ENCODE assay signal across 7 cellular contexts in genomic region chr6:46653439-46653942, GRCh38. TPM values are rescaled to one million over a fixed set of nuclear protein-coding genes. Genes with fewer than 3 reads are reported as not detected.
DNase-seq lines count a peak whose midpoint lies in the region; ATAC-seq and TF ChIP-seq lines count a peak whose summit lies in the region.

No MANE protein-coding gene starts in this region.

- no peak overlapping the region for H4K5ac ChIP-seq in H9 (ENCODE audit: insufficient read length, low read depth, low read length)

- H2BK5ac ChIP-seq in H9 (ENCODE audit: insufficient read length, low read length): no peak overlapping the region

- WGBS in H9 (ENCODE audit: extremely low coverage, insufficient read length, low lambda C conversion rate): no CpG with 5 or more reads among the region's 9 CpGs
- 16% methylated on average over 9 of the region's 9 CpGs for WGBS in hepatocyte (ENCODE audit: low lambda C conversion rate, missing lambda C conversion rate)
- 27% methylated on average over 9 of the region's 9 CpGs for WGBS in smooth muscle cell (ENCODE audit: low lambda C conversion rate)

- no peaks in the 10 kb centered on the region for H3K4me1 ChIP-seq in H9 (ENCODE audit: insufficient read depth, low read length)
- H3K4me1 ChIP-seq in hepatocyte (ENCODE audit: insufficient read depth): no peaks in the 10 kb centered on the region
- no peaks in the 10 kb centered on the region for H3K4me1 ChIP-seq in smooth muscle cell (ENCODE audit: low read depth)

- H3K56ac ChIP-seq in H9 (ENCODE audit: insufficient read length, low read depth, low read length): no peak overlapping the region

- no peaks in the 10 kb centered on the region for H3K79me1 ChIP-seq in H9 (ENCODE audit: insufficient read depth, low read depth, low read length, poor library complexity, severe bottlenecking)

- no peak for DNase-seq in H9
- DNase-seq in hepatocyte (ENCODE audit: low spot score): no peak
- DNase-seq in smooth muscle cell (lab: John Stamatoyannopoulos, UW; ENCODE audit: unreplicated experiment): no peak
- no peak for DNase-seq in SHP77 (lab: John Stamatoyannopoulos, UW)
- no peak for DNase-seq in NOMO-1 (lab: John Stamatoyannopoulos, UW; ENCODE audit: unreplicated experiment in 2 of 2)

- H3K4me3 ChIP-seq in hepatocyte (peak overlapping the region; percentile 45), smooth muscle cell (peak overlapping the region; percentile 79)

- H3K18ac ChIP-seq in H9 (ENCODE audit: insufficient read length, low read depth, low read length): no peak overlapping the region

- H3K23me2 ChIP-seq in H9 (ENCODE audit: insufficient read length, low read depth, low read length, poor library complexity, severe bottlenecking): no peaks in the 10 kb centered on the region

- H3K36me3 Mint-ChIP-seq in H9 (ENCODE audit: insufficient read depth in 1 of 3, low read depth in 3 of 3): no peaks in the 10 kb centered on the region; a peak in 1 of 7 replicates

- H3K27me3 ChIP-seq in H9 (ENCODE audit: insufficient read depth, low read length) (no peaks in the 10 kb centered on the region; the same call in 1 of the 2 replicates), hepatocyte (peaks cover 2% of the 10 kb centered on the region), smooth muscle cell (ENCODE audit: low read depth) (peaks cover 19% of the 10 kb centered on the region)

- no peak overlapping the region for H2AK5ac ChIP-seq in H9 (ENCODE audit: insufficient read length, low read length)

- no peak overlapping the region; the same call in 1 of the 2 replicates for H3K14ac ChIP-seq in H9 (ENCODE audit: insufficient read depth, low read length)

- H3K79me2 ChIP-seq in H9 (ENCODE audit: insufficient read depth, low read length) (no peaks in the 10 kb centered on the region), hepatocyte (no peaks in the 10 kb centered on the region), smooth muscle cell (ENCODE audit: low read depth) (no peaks in the 10 kb centered on the region)

- H3K9me3 Mint-ChIP-seq in H9: no peaks in the 10 kb centered on the region

- H3K36me3 ChIP-seq in hepatocyte (replicated peaks; ENCODE audit: insufficient read depth, low read depth): no peaks in the 10 kb centered on the region
- H3K36me3 ChIP-seq in smooth muscle cell (ENCODE audit: low read depth): no peaks in the 10 kb centered on the region

- no peaks in the 10 kb centered on the region for H3F3A ChIP-seq in smooth muscle cell (ENCODE audit: low read depth)

- H3K4me2 ChIP-seq in H9 (ENCODE audit: insufficient read depth, insufficient read length, low read length) (peak overlapping the region; percentile 53), hepatocyte (peak overlapping the region; percentile 93), smooth muscle cell (peak overlapping the region; percentile 83)

- no peak overlapping the region for H2BK120ac ChIP-seq in H9 (ENCODE audit: low read depth, low read length, poor library complexity, severe bottlenecking)

- TF ChIP-seq CTCF in H9 (conservative IDR thresholded peaks at IDR 0.05) (no peak), VCaP (conservative IDR thresholded peaks at IDR 0.05) (no peak), hepatocyte (IDR thresholded peaks at IDR 0.05; ENCODE audit: poor library complexity) (no peak), smooth muscle cell (IDR thresholded peaks at IDR 0.05; ENCODE audit: borderline replicate concordance, insufficient read depth, poor library complexity, severe bottlenecking) (no peak)

- H2AFZ ChIP-seq in H9 (ENCODE audit: low read length) (no peak overlapping the region), hepatocyte (peak overlapping the region; percentile 87), smooth muscle cell (ENCODE audit: low read depth) (peak overlapping the region; percentile 81)

- H2BK20ac ChIP-seq in H9 (ENCODE audit: low read depth, low read length, poor library complexity, severe bottlenecking): no peak overlapping the region

- H4K20me1 ChIP-seq in H9 (ENCODE audit: control insufficient read depth, insufficient read depth, insufficient read length) (no peaks in the 10 kb centered on the region), hepatocyte (ENCODE audit: insufficient read depth, poor library complexity, severe bottlenecking) (no peaks in the 10 kb centered on the region), smooth muscle cell (ENCODE audit: low read depth) (no peaks in the 10 kb centered on the region)

- no peak for ATAC-seq in GM21423 (IDR thresholded peaks at IDR 0.05; ENCODE audit: unreplicated experiment)

- H3T11ph ChIP-seq in H9 (ENCODE audit: low read length): no peak overlapping the region

- no peak overlapping the region for H2BK15ac ChIP-seq in H9 (ENCODE audit: low read depth, low read length)

- no peak overlapping the region for H3K4ac ChIP-seq in H9 (ENCODE audit: low read depth, low read length)

- no peak overlapping the region for H3K27ac Mint-ChIP-seq in H9

- H3K4me3 Mint-ChIP-seq in H9: peak overlapping the region; percentile 82 to 89

- H3K9me2 ChIP-seq in hepatocyte (replicated peaks; ENCODE audit: insufficient read depth): no peaks in the 10 kb centered on the region

- peaks cover 12 to 24% of the 10 kb centered on the region in 2 experiments for H3K4me1 Mint-ChIP-seq in H9

- H4K8ac ChIP-seq in H9 (replicated peaks; ENCODE audit: insufficient read length, low read depth, low read length): no peak overlapping the region

- peaks cover 20% of the 10 kb centered on the region for H3K27me3 Mint-ChIP-seq in H9 (ENCODE audit: low read depth)

- no peak overlapping the region for H3K27ac ChIP-seq in H9 (ENCODE audit: insufficient read length, low read depth, low read length)
- H3K27ac ChIP-seq in VCaP: peak overlapping the region; percentile 75
- peak overlapping the region; percentile 54 for H3K27ac ChIP-seq in hepatocyte
- no peak overlapping the region for H3K27ac ChIP-seq in smooth muscle cell (ENCODE audit: low read depth)

- H4K91ac ChIP-seq in H9 (ENCODE audit: insufficient read length, low read depth, low read length): no peak overlapping the region

- H3K23ac ChIP-seq in H9 (ENCODE audit: insufficient read length, low read depth, low read length): no peak overlapping the region

- H3K9ac ChIP-seq in H9 (ENCODE audit: extremely low read depth, insufficient read length, low read length) (no peak overlapping the region), smooth muscle cell (ENCODE audit: low read depth) (no peak overlapping the region)

- no peaks in the 10 kb centered on the region for H3K9me3 ChIP-seq in H9 (ENCODE audit: control insufficient read depth, low read depth, low read length)
- H3K9me3 ChIP-seq in hepatocyte (ENCODE audit: low read depth): no peaks in the 10 kb centered on the region
- H3K9me3 ChIP-seq in smooth muscle cell (replicated peaks; ENCODE audit: low read depth): no peaks in the 10 kb centered on the region

- H2BK12ac ChIP-seq in H9 (ENCODE audit: insufficient read length, low read depth, low read length): no peak overlapping the region

RNA-seq across cellular contexts. Expression of gene SLC25A27, which starts 0.7 kb away (rescaled TPM):
- total RNA-seq in H9 (2021) (3.8 and 5.1 TPM in 2 replicates), hepatocyte (7.0 and 11.9 TPM in 2 replicates), smooth muscle cell (3.7 and 4.9 TPM in 2 replicates)
- polyA plus RNA-seq in hepatocyte (3.0 and 5.1 TPM in 2 replicates), smooth muscle cell (0.22 and 2.9 TPM in 2 replicates)

RNA-seq across cellular contexts. Expression of gene CYP39A1, which starts 0.9 kb away (rescaled TPM):
- 0.50 and 0.59 TPM in 2 replicates for total RNA-seq in H9 (2021)
- 7.5 and 9.2 TPM in 2 replicates for total RNA-seq in hepatocyte
- polyA plus RNA-seq in hepatocyte: 2.8 and 5.2 TPM in 2 replicates
- 0.40 and 2.4 TPM in 2 replicates for total RNA-seq in smooth muscle cell
- polyA plus RNA-seq in smooth muscle cell: 0.63 TPM in 1 of 2 replicates, not detected in the other

RNA-seq across cellular contexts. Expression of gene TDRD6, which starts 34.2 kb away (rescaled TPM):
- 0.02 and 0.15 TPM in 2 replicates for total RNA-seq in H9 (2021)
- 0.08 and 0.20 TPM in 2 replicates for total RNA-seq in hepatocyte
- polyA plus RNA-seq in hepatocyte: 0.34 TPM in 1 of 2 replicates, not detected in the other
- total RNA-seq in smooth muscle cell: under 0.01 TPM in 1 of 2 replicates, not detected in the other
- not detected in 2 replicates for polyA plus RNA-seq in smooth muscle cell

Comparison
In these comparisons a context has a peak if more than half of its experiments do, and no peak if none do; other contexts are left out.
1. H3K27ac ChIP-seq: peak in VCaP (single experiment) and hepatocyte (single experiment); none in H9 (single experiment) and smooth muscle cell (single experiment).
2. Peak in every context shown above with its lines, with median percentiles within 50 percentile points of each other: H3K4me2 ChIP-seq.